Comparison of ENCODE assay signal across 21 cellular contexts in the genomic region with DNA sequence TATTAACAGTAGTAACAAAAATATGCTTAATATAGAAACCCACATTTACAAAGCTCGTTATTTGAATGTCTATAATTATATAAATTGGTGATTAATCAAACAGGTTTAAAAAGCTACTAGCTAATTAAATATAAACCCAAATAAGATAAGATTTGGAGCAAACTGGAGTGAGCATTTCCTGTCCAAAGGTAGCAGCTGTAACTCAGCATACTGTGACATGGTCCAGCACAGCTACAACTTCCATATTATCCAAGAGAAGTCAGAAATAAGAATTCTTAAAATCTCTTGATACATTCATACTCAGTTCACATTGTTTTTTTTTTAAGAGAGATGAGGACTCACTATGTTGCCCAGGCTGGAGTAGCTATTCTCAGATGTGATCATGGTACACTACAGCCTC.
"Had no signal": no experiment of that assay in that cellular context is flagged by ENCODE, and none has a peak within 500 bp of the region (broad histone marks: within the 10 kb centered on the region; RNA-seq: fewer than 3 reads in every experiment).

No MANE protein-coding gene starts in this region.

- H3K27me3 ChIP-seq: dorsolateral prefrontal cortex, esophagus muscularis mucosa, foreskin keratinocyte, gastrocnemius medialis, heart right ventricle, left lung had no signal

- H3K4me1 ChIP-seq: esophagus muscularis mucosa, gastrocnemius medialis, heart right ventricle, left lung, lower lobe of right lung had no signal

- H3K9me3 ChIP-seq: esophagus muscularis mucosa, gastrocnemius medialis, heart right ventricle, left lung, lower lobe of right lung, mucosa of descending colon had no signal

- ATAC-seq: foreskin keratinocyte, gastrocnemius medialis, heart right ventricle, left cardiac atrium, left ventricle myocardium superior, lower lobe of right lung, mucosa of descending colon had no signal

- DNase-seq: dermis blood vessel endothelial cell; dorsolateral prefrontal cortex; effector CD4-positive, alpha-beta T cell; effector memory CD4-positive, alpha-beta T cell; foreskin keratinocyte; gastrocnemius medialis; glutamatergic neuron; head of caudate nucleus; heart right ventricle; hippocampal formation; left cardiac atrium; left lung; left ventricle myocardium superior; lower lobe of right lung; mesendoderm; midbrain; mucosa of descending colon had no signal

- H3K4me3 Mint-ChIP-seq: memory B cell had no signal

- FAIRE-seq: keratinocyte had no signal

- H3K27me3 Mint-ChIP-seq: memory B cell had no signal

- H3K27ac ChIP-seq: coronary artery, dorsolateral prefrontal cortex, esophagus muscularis mucosa, foreskin keratinocyte, gastrocnemius medialis, heart right ventricle, left lung, lower lobe of right lung had no signal

- H3K27ac Mint-ChIP-seq: memory B cell had no signal

- H3K4me3 ChIP-seq: coronary artery, dorsolateral prefrontal cortex, esophagus muscularis mucosa, gastrocnemius medialis, heart right ventricle, left lung, lower lobe of right lung, mucosa of descending colon had no signal

- H3K9me3 Mint-ChIP-seq: memory B cell had no signal
